Comparison of ENCODE assay signal across 1 cellular context in genomic region chr7:29798422-29798821, GRCh38.
TF ChIP-seq lines count a peak whose summit lies in the region.

No MANE protein-coding gene starts in this region.

TF ChIP-seq in K562, 482 proteins besides CTCF, POLR2A, EP300 and RAD21 (continued from another document):
- no peak for TF ChIP-seq CGGBP1 (CRISPR knock-in tag; IDR thresholded peaks at IDR 0.05)
- TF ChIP-seq SMARCA4 (IDR thresholded peaks at IDR 0.05): 0 out of 2 replicates have a peak, but pooled peaks have one; percentile 16
- 0 out of 2 replicates have a peak, but pooled peaks have one; percentile 16 for TF ChIP-seq ATF7 (IDR thresholded peaks at IDR 0.05)
- no peak for TF ChIP-seq PHF20 (IDR thresholded peaks at IDR 0.05; ENCODE audit: partially characterized antibody)
- TF ChIP-seq RBM14 (IDR thresholded peaks at IDR 0.05; ENCODE audit: borderline replicate concordance, insufficient read depth, low read depth, low read length): no peak
- TF ChIP-seq JUND (IDR thresholded peaks at IDR 0.05; ENCODE audit: borderline replicate concordance, low read depth, low read length): peak; percentile 18; the same call in 1 of the 2 replicates
- peak; percentile 46; the same call in 1 of the 3 replicates for TF ChIP-seq JUND (tag; IDR thresholded peaks at IDR 0.05; ENCODE audit: borderline replicate concordance, low read depth, low read length)
- TF ChIP-seq ZNF589 (CRISPR knock-in tag; IDR thresholded peaks at IDR 0.05; ENCODE audit: low read depth): no peak
- peak; percentile 68 for TF ChIP-seq BHLHE40 (IDR thresholded peaks at IDR 0.05; ENCODE audit: low read length)
- no peak for TF ChIP-seq DEAF1 (CRISPR knock-in tag; IDR thresholded peaks at IDR 0.05)
- peak; percentile 80 for TF ChIP-seq L3MBTL2 (IDR thresholded peaks at IDR 0.05)
- TF ChIP-seq TEAD4 (IDR thresholded peaks at IDR 0.05; ENCODE audit: low read length): no peak
- TF ChIP-seq TEAD4 (CRISPR knock-in tag; IDR thresholded peaks at IDR 0.05; ENCODE audit: borderline replicate concordance): no peak
- no peak for TF ChIP-seq GTF3C2 (IDR thresholded peaks at IDR 0.05; ENCODE audit: borderline replicate concordance, extremely low read depth, insufficient read length)
- TF ChIP-seq TOE1 (IDR thresholded peaks at IDR 0.05; ENCODE audit: borderline replicate concordance): peak; percentile 65; the same call in 1 of the 2 replicates
- TF ChIP-seq TOE1 (CRISPR knock-in tag; IDR thresholded peaks at IDR 0.05; ENCODE audit: borderline replicate concordance, low read depth): no peak
- 0 out of 2 replicates have a peak, but pooled peaks have one; percentile 6 for TF ChIP-seq PTTG1 (tag; IDR thresholded peaks at IDR 0.05; ENCODE audit: low read depth)
- 0 out of 2 replicates have a peak, but pooled peaks have one; percentile 15 for TF ChIP-seq SPI1 (IDR thresholded peaks at IDR 0.05; ENCODE audit: borderline replicate concordance, low read depth, low read length)
- no peak for TF ChIP-seq RBM34 (IDR thresholded peaks at IDR 0.05; ENCODE audit: borderline replicate concordance, insufficient read depth, low read length)
- peak; percentile 54; the same call in 1 of the 2 replicates for TF ChIP-seq DMBX1 (CRISPR knock-in tag; IDR thresholded peaks at IDR 0.05; ENCODE audit: borderline replicate concordance)
- TF ChIP-seq ZNF23 (CRISPR knock-in tag; IDR thresholded peaks at IDR 0.05): no peak
- TF ChIP-seq CXXC5 (CRISPR knock-in tag; IDR thresholded peaks at IDR 0.05): peak; percentile 60
- no peak for TF ChIP-seq FOS (IDR thresholded peaks at IDR 0.05; ENCODE audit: extremely low read depth, insufficient read length)
- TF ChIP-seq GABPA (tag; conservative IDR thresholded peaks at IDR 0.05; ENCODE audit: low read depth): peak; percentile 29; the same call in 1 of the 2 replicates
- TF ChIP-seq STAT5B (CRISPR knock-in tag; IDR thresholded peaks at IDR 0.05): no peak
- no peak for TF ChIP-seq GATA2 (CRISPR knock-in tag; IDR thresholded peaks at IDR 0.05)
- peak; percentile 68; the same call in 1 of the 2 replicates for TF ChIP-seq HSF4 (CRISPR knock-in tag; IDR thresholded peaks at IDR 0.05; ENCODE audit: borderline replicate concordance)
- TF ChIP-seq ZNF586 (CRISPR knock-in tag; conservative IDR thresholded peaks at IDR 0.05): no peak
- TF ChIP-seq USF2 (CRISPR knock-in tag; IDR thresholded peaks at IDR 0.05): peak; percentile 48; the same call in 1 of the 2 replicates
- TF ChIP-seq ZNF592 (IDR thresholded peaks at IDR 0.05): peak; percentile 83
- TF ChIP-seq YY1 (IDR thresholded peaks at IDR 0.05; ENCODE audit: borderline replicate concordance in 1 of 3, control insufficient read depth in 1 of 3, extremely low read depth in 1 of 3, insufficient read depth in 3 of 3, insufficient read length in 1 of 3, insufficient replicate concordance in 2 of 3, low read depth in 1 of 3, low read length in 2 of 3): peak in 1 of 3 experiments; percentile 32
- no peak for TF ChIP-seq MTA2 (IDR thresholded peaks at IDR 0.05; ENCODE audit: low read depth)
